In the genomic region with DNA sequence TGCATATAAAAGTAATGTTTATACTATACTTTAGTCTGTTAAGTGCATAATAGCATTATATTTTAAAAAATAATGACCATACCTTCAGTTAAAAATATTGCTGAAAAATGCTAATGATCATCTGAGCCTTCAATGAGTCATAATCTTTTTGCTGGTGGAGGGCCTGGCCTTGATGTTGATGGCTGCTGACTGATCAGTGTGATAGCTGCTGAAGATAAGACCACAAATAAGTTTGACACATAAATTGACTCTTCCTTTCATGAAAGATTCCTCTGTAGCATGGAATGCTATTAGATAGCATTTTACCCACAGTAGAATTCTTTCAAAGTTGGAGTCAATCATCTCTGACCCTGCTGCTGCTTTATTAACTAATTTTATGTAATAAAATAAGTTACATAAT, we compare ENCODE assay signal across 1 cellular context.
A peak's percentile ranks its signal among the peaks of the same experiment; 100 is the strongest.
TF ChIP-seq lines count a peak whose summit lies in the region.

No MANE protein-coding gene starts in this region.

TF ChIP-seq in SK-N-SH, 30 proteins besides CTCF, POLR2A, EP300 and RAD21 (continued from another document):
- TF ChIP-seq, protein P1, sequence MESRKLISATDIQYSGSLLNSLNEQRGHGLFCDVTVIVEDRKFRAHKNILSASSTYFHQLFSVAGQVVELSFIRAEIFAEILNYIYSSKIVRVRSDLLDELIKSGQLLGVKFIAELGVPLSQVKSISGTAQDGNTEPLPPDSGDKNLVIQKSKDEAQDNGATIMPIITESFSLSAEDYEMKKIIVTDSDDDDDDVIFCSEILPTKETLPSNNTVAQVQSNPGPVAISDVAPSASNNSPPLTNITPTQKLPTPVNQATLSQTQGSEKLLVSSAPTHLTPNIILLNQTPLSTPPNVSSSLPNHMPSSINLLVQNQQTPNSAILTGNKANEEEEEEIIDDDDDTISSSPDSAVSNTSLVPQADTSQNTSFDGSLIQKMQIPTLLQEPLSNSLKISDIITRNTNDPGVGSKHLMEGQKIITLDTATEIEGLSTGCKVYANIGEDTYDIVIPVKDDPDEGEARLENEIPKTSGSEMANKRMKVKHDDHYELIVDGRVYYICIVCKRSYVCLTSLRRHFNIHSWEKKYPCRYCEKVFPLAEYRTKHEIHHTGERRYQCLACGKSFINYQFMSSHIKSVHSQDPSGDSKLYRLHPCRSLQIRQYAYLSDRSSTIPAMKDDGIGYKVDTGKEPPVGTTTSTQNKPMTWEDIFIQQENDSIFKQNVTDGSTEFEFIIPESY (IDR thresholded peaks at IDR 0.05; ENCODE audit: borderline replicate concordance, low read depth) = no peak
- TF ChIP-seq, protein P2, sequence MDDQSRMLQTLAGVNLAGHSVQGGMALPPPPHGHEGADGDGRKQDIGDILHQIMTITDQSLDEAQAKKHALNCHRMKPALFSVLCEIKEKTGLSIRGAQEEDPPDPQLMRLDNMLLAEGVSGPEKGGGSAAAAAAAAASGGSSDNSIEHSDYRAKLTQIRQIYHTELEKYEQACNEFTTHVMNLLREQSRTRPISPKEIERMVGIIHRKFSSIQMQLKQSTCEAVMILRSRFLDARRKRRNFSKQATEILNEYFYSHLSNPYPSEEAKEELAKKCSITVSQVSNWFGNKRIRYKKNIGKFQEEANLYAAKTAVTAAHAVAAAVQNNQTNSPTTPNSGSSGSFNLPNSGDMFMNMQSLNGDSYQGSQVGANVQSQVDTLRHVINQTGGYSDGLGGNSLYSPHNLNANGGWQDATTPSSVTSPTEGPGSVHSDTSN (IDR thresholded peaks at IDR 0.05) = peak; percentile 93
- TF ChIP-seq TCF12 (IDR thresholded peaks at IDR 0.05) (peak; percentile 63), SMC3 (IDR thresholded peaks at IDR 0.05; ENCODE audit: low read depth, low read length) (no peak), CHD2 (IDR thresholded peaks at IDR 0.05; ENCODE audit: low read length, partially characterized antibody) (no peak), JUND (IDR thresholded peaks at IDR 0.05) (peak; percentile 71), POLR2AphosphoS5 (IDR thresholded peaks at IDR 0.05; ENCODE audit: low read depth, low read length) (no peak), EZH2phosphoT487 (IDR thresholded peaks at IDR 0.05; ENCODE audit: borderline replicate concordance, low read depth) (no peak), IRF3 (IDR thresholded peaks at IDR 0.05; ENCODE audit: low read depth, low read length) (no peak), MEF2A (IDR thresholded peaks at IDR 0.05; ENCODE audit: borderline replicate concordance, low read depth) (no peak), FOXM1 (IDR thresholded peaks at IDR 0.05; ENCODE audit: low read depth) (no peak)
- TF ChIP-seq, protein P3, sequence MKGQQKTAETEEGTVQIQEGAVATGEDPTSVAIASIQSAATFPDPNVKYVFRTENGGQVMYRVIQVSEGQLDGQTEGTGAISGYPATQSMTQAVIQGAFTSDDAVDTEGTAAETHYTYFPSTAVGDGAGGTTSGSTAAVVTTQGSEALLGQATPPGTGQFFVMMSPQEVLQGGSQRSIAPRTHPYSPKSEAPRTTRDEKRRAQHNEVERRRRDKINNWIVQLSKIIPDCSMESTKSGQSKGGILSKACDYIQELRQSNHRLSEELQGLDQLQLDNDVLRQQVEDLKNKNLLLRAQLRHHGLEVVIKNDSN (IDR thresholded peaks at IDR 0.05; ENCODE audit: borderline replicate concordance, low read depth) = no peak
